Comparison of ENCODE assay signal across 6 cellular contexts in the genomic region with DNA sequence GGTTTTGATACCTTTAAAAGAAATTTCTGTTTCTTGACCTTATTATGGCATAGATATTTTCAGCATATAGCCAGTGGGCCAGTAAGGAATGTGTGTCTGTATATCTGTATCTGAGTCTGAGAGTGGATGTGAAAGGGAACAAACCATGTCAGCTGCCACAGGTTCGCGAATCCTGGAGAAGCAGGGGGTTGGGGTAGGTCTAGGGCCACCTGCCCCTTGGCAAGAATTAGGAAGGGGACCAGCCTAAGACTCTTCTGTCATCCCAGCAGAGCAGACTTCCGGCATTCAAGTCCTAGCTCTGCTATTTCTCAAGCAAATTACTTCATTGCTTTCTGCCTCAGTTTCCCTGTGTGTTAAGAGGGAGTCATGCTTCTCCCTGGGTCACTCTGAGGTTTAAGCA.
"Had no signal": no experiment of that assay in that cellular context is flagged by ENCODE, and none has a peak within 500 bp of the region (broad histone marks: within the 10 kb centered on the region; RNA-seq: fewer than 3 reads in every experiment).

No MANE protein-coding gene starts in this region.

- FAIRE-seq: HepG2, HTR-8/SVneo, K562 had no signal

- H3K4me3 ChIP-seq: K562 had no signal

- H3K27ac ChIP-seq: HL-60 had no signal

- DNase-seq: IMR-90, KBM-7 had no signal
